ENCODE assay signal across 1 cellular context in the genomic region with DNA sequence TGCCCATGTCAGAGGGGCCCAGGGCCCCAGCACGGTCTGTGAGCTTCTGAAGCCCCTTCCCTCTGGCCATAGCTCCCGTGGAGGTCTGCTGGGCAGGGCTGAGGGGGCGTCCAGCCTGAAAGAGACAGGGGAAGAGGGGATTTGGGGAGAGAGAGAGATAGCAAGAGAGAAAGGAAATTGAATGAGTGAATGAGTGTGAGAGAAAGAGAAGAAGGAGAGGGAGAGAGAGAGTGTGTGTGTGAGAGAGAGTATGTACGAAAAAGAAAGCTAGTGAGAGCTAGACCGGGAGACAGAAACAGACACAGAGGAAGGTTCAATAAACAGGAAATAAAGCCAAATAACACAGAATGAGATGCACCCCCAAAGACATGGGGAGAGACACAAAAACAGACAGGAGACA.
A peak's percentile ranks its signal among the peaks of the same experiment; 100 is the strongest.
TF ChIP-seq lines count a peak whose summit lies in the region.

No MANE protein-coding gene starts in this region.

TF ChIP-seq in GM12878, 131 proteins besides CTCF, POLR2A, EP300 and RAD21 (continued from another document):
- TF ChIP-seq, protein P1, sequence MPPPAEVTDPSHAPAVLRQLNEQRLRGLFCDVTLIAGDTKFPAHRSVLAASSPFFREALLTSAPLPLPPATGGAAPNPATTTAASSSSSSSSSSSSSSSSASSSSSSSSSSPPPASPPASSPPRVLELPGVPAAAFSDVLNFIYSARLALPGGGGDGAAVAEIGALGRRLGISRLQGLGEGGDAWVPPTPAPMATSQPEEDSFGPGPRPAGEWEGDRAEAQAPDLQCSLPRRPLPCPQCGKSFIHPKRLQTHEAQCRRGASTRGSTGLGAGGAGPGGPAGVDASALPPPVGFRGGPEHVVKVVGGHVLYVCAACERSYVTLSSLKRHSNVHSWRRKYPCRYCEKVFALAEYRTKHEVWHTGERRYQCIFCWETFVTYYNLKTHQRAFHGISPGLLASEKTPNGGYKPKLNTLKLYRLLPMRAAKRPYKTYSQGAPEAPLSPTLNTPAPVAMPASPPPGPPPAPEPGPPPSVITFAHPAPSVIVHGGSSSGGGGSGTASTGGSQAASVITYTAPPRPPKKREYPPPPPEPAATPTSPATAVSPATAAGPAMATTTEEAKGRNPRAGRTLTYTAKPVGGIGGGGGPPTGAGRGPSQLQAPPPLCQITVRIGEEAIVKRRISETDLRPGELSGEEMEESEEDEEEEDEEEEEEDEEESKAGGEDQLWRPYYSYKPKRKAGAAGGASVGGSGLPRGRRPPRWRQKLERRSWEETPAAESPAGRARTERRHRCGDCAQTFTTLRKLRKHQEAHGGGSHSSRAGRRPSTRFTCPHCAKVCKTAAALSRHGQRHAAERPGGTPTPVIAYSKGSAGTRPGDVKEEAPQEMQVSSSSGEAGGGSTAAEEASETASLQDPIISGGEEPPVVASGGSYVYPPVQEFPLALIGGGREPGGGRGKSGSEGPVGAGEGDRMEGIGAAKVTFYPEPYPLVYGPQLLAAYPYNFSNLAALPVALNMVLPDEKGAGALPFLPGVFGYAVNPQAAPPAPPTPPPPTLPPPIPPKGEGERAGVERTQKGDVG (CRISPR knock-in tag; IDR thresholded peaks at IDR 0.05): no peak
- TF ChIP-seq, protein P2, sequence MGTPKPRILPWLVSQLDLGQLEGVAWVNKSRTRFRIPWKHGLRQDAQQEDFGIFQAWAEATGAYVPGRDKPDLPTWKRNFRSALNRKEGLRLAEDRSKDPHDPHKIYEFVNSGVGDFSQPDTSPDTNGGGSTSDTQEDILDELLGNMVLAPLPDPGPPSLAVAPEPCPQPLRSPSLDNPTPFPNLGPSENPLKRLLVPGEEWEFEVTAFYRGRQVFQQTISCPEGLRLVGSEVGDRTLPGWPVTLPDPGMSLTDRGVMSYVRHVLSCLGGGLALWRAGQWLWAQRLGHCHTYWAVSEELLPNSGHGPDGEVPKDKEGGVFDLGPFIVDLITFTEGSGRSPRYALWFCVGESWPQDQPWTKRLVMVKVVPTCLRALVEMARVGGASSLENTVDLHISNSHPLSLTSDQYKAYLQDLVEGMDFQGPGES (IDR thresholded peaks at IDR 0.05): no peak
- TF ChIP-seq, protein P3, sequence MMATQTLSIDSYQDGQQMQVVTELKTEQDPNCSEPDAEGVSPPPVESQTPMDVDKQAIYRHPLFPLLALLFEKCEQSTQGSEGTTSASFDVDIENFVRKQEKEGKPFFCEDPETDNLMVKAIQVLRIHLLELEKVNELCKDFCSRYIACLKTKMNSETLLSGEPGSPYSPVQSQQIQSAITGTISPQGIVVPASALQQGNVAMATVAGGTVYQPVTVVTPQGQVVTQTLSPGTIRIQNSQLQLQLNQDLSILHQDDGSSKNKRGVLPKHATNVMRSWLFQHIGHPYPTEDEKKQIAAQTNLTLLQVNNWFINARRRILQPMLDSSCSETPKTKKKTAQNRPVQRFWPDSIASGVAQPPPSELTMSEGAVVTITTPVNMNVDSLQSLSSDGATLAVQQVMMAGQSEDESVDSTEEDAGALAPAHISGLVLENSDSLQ (IDR thresholded peaks at IDR 0.05): 0 out of 2 replicates have a peak, but pooled peaks have one; percentile 11
- TF ChIP-seq GATAD2B (conservative IDR thresholded peaks at IDR 0.05; ENCODE audit: low read depth) (no peak), TAF1 (IDR thresholded peaks at IDR 0.05; ENCODE audit: borderline replicate concordance, low read depth, low read length) (no peak), IKZF2 (IDR thresholded peaks at IDR 0.05) (no peak), ZNF24 (IDR thresholded peaks at IDR 0.05) (peak; percentile 64; the same call in 1 of the 2 replicates), ATF7 (IDR thresholded peaks at IDR 0.05; ENCODE audit: low read depth) (no peak), ZBED1 (IDR thresholded peaks at IDR 0.05; ENCODE audit: borderline replicate concordance) (no peak)
